Comparison of ENCODE assay signal across 8 cellular contexts in the genomic region with DNA sequence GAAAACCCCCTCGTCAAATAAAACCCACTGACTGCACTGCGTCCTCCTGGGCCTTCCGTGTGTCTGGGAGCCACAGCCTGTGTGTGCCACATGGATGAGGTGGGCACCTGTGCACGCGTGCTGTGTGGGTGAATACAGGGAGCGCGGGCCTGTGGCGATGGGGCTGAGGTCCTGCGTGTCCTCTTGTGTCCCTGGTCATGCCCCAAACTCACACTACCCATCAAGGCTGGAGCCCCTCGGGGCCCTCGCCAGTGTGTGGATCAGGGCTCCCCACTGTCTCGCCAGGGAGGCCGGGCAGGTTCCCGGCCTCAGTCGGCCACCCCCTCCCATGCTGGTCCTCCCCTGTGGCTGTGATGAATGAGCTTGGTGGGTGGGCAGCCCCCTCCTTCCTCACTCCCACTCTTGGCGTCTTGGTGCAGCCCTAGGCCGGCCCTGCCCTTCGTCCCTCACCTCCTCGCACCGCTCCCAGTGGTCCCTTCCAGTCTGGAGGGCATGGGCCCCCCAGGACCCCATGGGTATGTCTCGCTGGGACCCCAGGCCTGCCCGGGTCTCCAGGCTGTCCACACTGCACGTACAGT. TPM values are rescaled to one million over a fixed set of nuclear protein-coding genes. Genes with fewer than 3 reads are reported as not detected.
A peak's percentile ranks its signal among the peaks of the same experiment; 100 is the strongest.
DNase-seq lines count a peak whose midpoint lies in the region; ATAC-seq and TF ChIP-seq lines count a peak whose summit lies in the region.

No MANE protein-coding gene starts in this region.

- H3K4me1 ChIP-seq in PC-3 (ENCODE audit: insufficient read depth, low read length) (peaks cover 31% of the 10 kb centered on the region), esophagus squamous epithelium (peaks cover 66 to 96% (median 68%) of the 10 kb centered on the region in 3 donors), psoas muscle (peaks cover 52% of the 10 kb centered on the region)

- H3K27me3 Mint-ChIP-seq in activated CD4-positive, alpha-beta T cell treated with anti-CD3 and anti-CD28 coated beads for 36 hours, result peaks cover 32% of the 10 kb centered on the region

- peaks cover under 1% of the 10 kb centered on the region; the same call in 1 of the 2 replicates for H4K20me1 ChIP-seq in PC-3 (ENCODE audit: low read length)

- CTCF ChIA-PET in PC-3 (lab: Charles Lee), result interaction anchor here (1.3 kb wide), 1 partner anchor 13 kb away, joined by 18 read pairs; the partner anchor contains the start of gene PNPLA2
- CTCF ChIA-PET in activated CD4-positive, alpha-beta T cell treated with anti-CD3 and anti-CD28 coated beads for 36 hours (lab: Charles Lee), result interaction anchor here (1.9 kb wide), 1 partner anchor 16 kb away, joined by 8 read pairs; no protein-coding TSS in a partner anchor

- H3K4me2 ChIP-seq in PC-3 (ENCODE audit: low read length), result peak overlapping the region; percentile 93

- peaks cover 46% of the 10 kb centered on the region for H3K79me2 ChIP-seq in PC-3 (ENCODE audit: low read length)

- TF ChIP-seq POLR2A in esophagus squamous epithelium (IDR thresholded peaks at IDR 0.05), result no peak

- 66% methylated on average over 12 of the region's 23 CpGs; no CpG with 5 or more reads in 1 of the 2 donors for WGBS in esophagus squamous epithelium, 2 donors
- 71 to 72% (median 72%) methylated on average over 23 of the region's 23 CpGs for WGBS in psoas muscle, 3 donors

- H2AFZ ChIP-seq in PC-3 (ENCODE audit: low read length), result no peak overlapping the region

- H3K9me3 ChIP-seq in PC-3 (ENCODE audit: low read length), result no peaks in the 10 kb centered on the region
- no peaks in the 10 kb centered on the region for H3K9me3 ChIP-seq in esophagus squamous epithelium
- H3K9me3 ChIP-seq in psoas muscle, result no peaks in the 10 kb centered on the region

- H3K9me2 ChIP-seq in PC-3 (replicated peaks; ENCODE audit: low read length), result no peaks in the 10 kb centered on the region

- POLR2A ChIA-PET in PC-3 (lab: Charles Lee; ENCODE audit: unreplicated experiment), result interaction anchor here (1.0 to 2.0 kb wide), 2 partner anchors 12 to 24 kb away, joined by 3 to 16 read pairs; partner anchors contain the start of gene PNPLA2
- POLR2A ChIA-PET in activated CD4-positive, alpha-beta T cell treated with anti-CD3 and anti-CD28 coated beads for 36 hours (lab: Charles Lee), result interaction anchor here (0.7 to 3.6 kb wide), 2 partner anchors 13 to 244 kb away, joined by 3 to 17 read pairs; partner anchors contain the start of gene PNPLA2

- BruUV-seq in PC-3 (replicated peaks; lab: Mats Ljungman, UMichigan), result no TSS peak

- no peaks in the 10 kb centered on the region for H3K36me3 Mint-ChIP-seq in activated CD4-positive, alpha-beta T cell treated with anti-CD3 and anti-CD28 coated beads for 36 hours (ENCODE audit: low read depth)

- peaks cover 10% of the 10 kb centered on the region; the same call in 1 of the 2 replicates for H3K36me3 ChIP-seq in PC-3 (ENCODE audit: low read depth, low read length)
- H3K36me3 ChIP-seq in esophagus squamous epithelium, result peaks cover 0 to 14% (median 2%) of the 10 kb centered on the region in 3 donors
- H3K36me3 ChIP-seq in psoas muscle (ENCODE audit: insufficient read depth in 1 of 2, low read depth in 1 of 2), result peaks cover 0 to 14% of the 10 kb centered on the region in 2 donors

- no peaks in the 10 kb centered on the region for H3F3A ChIP-seq in PC-3 (ENCODE audit: low read length, unreplicated experiment)

- peak; percentile 28 for DNase-seq in Daoy (ENCODE audit: low read depth)
- DNase-seq in PC-3, result no peak
- no peak for DNase-seq in esophagus squamous epithelium (lab: John Stamatoyannopoulos, UW)
- no peak for DNase-seq in psoas muscle
- DNase-seq in NCI-H1694 (lab: John Stamatoyannopoulos, UW), result no peak
- DNase-seq in activated CD4-positive, alpha-beta T cell treated with anti-CD3 and anti-CD28 coated beads for 36 hours, result no peak
- DNase-seq in GM03348 (ENCODE audit: low spot score), result no peak

- intact Hi-C loops in PC-3 (cut with micrococcal nuclease), result no loop called here
- intact Hi-C loops in esophagus squamous epithelium (cut with DNase I), result no loop called here
- intact Hi-C loops in psoas muscle (cut with DNase I), result no loop called here
- intact Hi-C loops in activated CD4-positive, alpha-beta T cell treated with anti-CD3 and anti-CD28 coated beads for 36 hours (cut with DNase I, micrococcal nuclease), result loop anchor here in 1 of 2 experiments (5.0 kb wide), 1 partner anchor 430 kb away; no protein-coding TSS in a partner anchor

- peaks cover 36% of the 10 kb centered on the region for H3K4me1 Mint-ChIP-seq in activated CD4-positive, alpha-beta T cell treated with anti-CD3 and anti-CD28 coated beads for 36 hours

- H3K4me3 ChIP-seq in PC-3 (ENCODE audit: low read length), result peak overlapping the region; percentile 83
- peak overlapping the region; percentile 63 to 88 (median 73) for H3K4me3 ChIP-seq in esophagus squamous epithelium
- H3K4me3 ChIP-seq in psoas muscle, result peak overlapping the region; percentile 92

- H3K27ac ChIP-seq in PC-3 (ENCODE audit: low read length) (peak overlapping the region; percentile 37), esophagus squamous epithelium (peak overlapping the region; percentile 72 to 94 (median 90)), psoas muscle (peak overlapping the region; percentile 92)

- ATAC-seq in PC-3, result no peak
- no peak for ATAC-seq in psoas muscle
- no peak for ATAC-seq in activated CD4-positive, alpha-beta T cell treated with anti-CD3 and anti-CD28 coated beads for 36 hours
- ATAC-seq in GM21390 (IDR thresholded peaks at IDR 0.05; ENCODE audit: unreplicated experiment), result no peak

- H3K27me3 ChIP-seq in PC-3 (ENCODE audit: low read length), result no peaks in the 10 kb centered on the region
- H3K27me3 ChIP-seq in esophagus squamous epithelium, result peaks cover 0 to 55% (median 7%) of the 10 kb centered on the region in 4 donors
- H3K27me3 ChIP-seq in psoas muscle (ENCODE audit: insufficient read depth in 3 of 3, low read length in 2 of 3), result peaks cover 0 to 25% (median 13%) of the 10 kb centered on the region in 3 donors

- no peak overlapping the region for H3K27ac Mint-ChIP-seq in activated CD4-positive, alpha-beta T cell treated with anti-CD3 and anti-CD28 coated beads for 36 hours

- TF ChIP-seq CTCF in PC-3 (conservative IDR thresholded peaks at IDR 0.05; ENCODE audit: low read depth, low read length) (no peak), esophagus squamous epithelium (IDR thresholded peaks at IDR 0.05) (no peak), psoas muscle (IDR thresholded peaks at IDR 0.05) (no peak)

- H3K9me3 Mint-ChIP-seq in activated CD4-positive, alpha-beta T cell treated with anti-CD3 and anti-CD28 coated beads for 36 hours (ENCODE audit: low read depth), result no peaks in the 10 kb centered on the region

- no peak overlapping the region for H3K4me3 Mint-ChIP-seq in activated CD4-positive, alpha-beta T cell treated with anti-CD3 and anti-CD28 coated beads for 36 hours

- H3K9ac ChIP-seq in PC-3 (ENCODE audit: low read length), result peak overlapping the region; percentile 94

RNA-seq across cellular contexts. Expression of gene CD151, which starts 0.7 kb away (rescaled TPM):
- total RNA-seq in Daoy (2014; rRNA removed; shearing (Covaris generic)), result 246 and 253 TPM in 2 replicates
- total RNA-seq in PC-3 (2014; rRNA removed) (469 and 490 TPM in 2 replicates), esophagus squamous epithelium (100 to 1,000 TPM in 1 of 4 donors, 10 to 100 TPM in 3; 87.6 to 118 (median 94.0) TPM), psoas muscle (100 to 1,000 TPM; 149 to 175 (median 161) TPM)
- polyA plus RNA-seq in psoas muscle, result 100 to 1,000 TPM; 158 to 358 (median 224) TPM
- total RNA-seq in activated CD4-positive, alpha-beta T cell treated with anti-CD3 and anti-CD28 coated beads for 36 hours, result 10 to 100 TPM; 36.8 to 38.6 TPM

RNA-seq across cellular contexts. Expression of gene CRACR2B, which starts 4.3 kb away (rescaled TPM):
- 5.3 and 9.0 TPM in 2 replicates for total RNA-seq in Daoy (2014; rRNA removed; shearing (Covaris generic))
- total RNA-seq in PC-3 (2014; rRNA removed) (10.6 and 19.8 TPM in 2 replicates), esophagus squamous epithelium (1 to 10 TPM in 3 of 4 donors, under 1 TPM in 1; 0.48 to 5.7 (median 3.5) TPM), psoas muscle (1 to 10 TPM; 2.4 to 8.9 (median 4.1) TPM)
- polyA plus RNA-seq in psoas muscle, result 1 to 10 TPM; 1.9 to 6.4 (median 2.8) TPM
- total RNA-seq in activated CD4-positive, alpha-beta T cell treated with anti-CD3 and anti-CD28 coated beads for 36 hours, result under 1 TPM; 0.33 to 0.50 TPM

RNA-seq across cellular contexts. Expression of gene POLR2L, which starts 10.3 kb away (rescaled TPM):
- 75.7 and 113 TPM in 2 replicates for total RNA-seq in Daoy (2014; rRNA removed; shearing (Covaris generic))
- total RNA-seq in PC-3 (2014; rRNA removed) (661 and 1,148 TPM in 2 replicates), esophagus squamous epithelium (10 to 100 TPM; 45.6 to 90.3 (median 64.7) TPM), psoas muscle (100 to 1,000 TPM; 113 to 205 (median 156) TPM)
- polyA plus RNA-seq in psoas muscle, result 100 to 1,000 TPM; 114 to 178 (median 176) TPM
- total RNA-seq in activated CD4-positive, alpha-beta T cell treated with anti-CD3 and anti-CD28 coated beads for 36 hours, result 10 to 100 TPM; 74.6 to 79.4 TPM

RNA-seq across cellular contexts. Expression of gene TSPAN4, which starts 10.6 kb away (rescaled TPM):
- 29.3 and 37.3 TPM in 2 replicates for total RNA-seq in Daoy (2014; rRNA removed; shearing (Covaris generic))
- 121 and 138 TPM in 2 replicates for total RNA-seq in PC-3 (2014; rRNA removed)
- 10 to 100 TPM in 3 of 4 donors, 1 to 10 TPM in 1; 6.8 to 59.7 (median 19.0) TPM for total RNA-seq in esophagus squamous epithelium
- total RNA-seq in psoas muscle, result 10 to 100 TPM; 13.9 to 22.1 (median 16.8) TPM
- 10 to 100 TPM; 11.4 to 38.5 (median 25.1) TPM for polyA plus RNA-seq in psoas muscle
- total RNA-seq in activated CD4-positive, alpha-beta T cell treated with anti-CD3 and anti-CD28 coated beads for 36 hours, result 1 to 10 TPM; 5.2 to 6.0 TPM

RNA-seq across cellular contexts. Expression of gene PNPLA2, which starts 13.3 kb away (rescaled TPM):
- 10.9 and 24.2 TPM in 2 replicates for total RNA-seq in Daoy (2014; rRNA removed; shearing (Covaris generic))
- total RNA-seq in PC-3 (2014; rRNA removed) (40.2 and 41.4 TPM in 2 replicates), esophagus squamous epithelium (10 to 100 TPM; 14.2 to 42.7 (median 26.0) TPM), psoas muscle (100 to 1,000 TPM; 125 to 247 (median 175) TPM)
- 10 to 100 TPM; 64.8 to 87.9 (median 83.8) TPM for polyA plus RNA-seq in psoas muscle
- 10 to 100 TPM; 24.7 to 26.2 TPM for total RNA-seq in activated CD4-positive, alpha-beta T cell treated with anti-CD3 and anti-CD28 coated beads for 36 hours

Comparison
In these comparisons a context has a peak if more than half of its experiments do, and no peak if none do; other contexts are left out.
1. H3K27ac ChIP-seq: peak in every context shown above with its lines; median percentile 92 in psoas muscle; 90 in esophagus squamous epithelium; 37 in PC-3.